ENCODE assay signal across 8 cellular contexts in the genomic region with DNA sequence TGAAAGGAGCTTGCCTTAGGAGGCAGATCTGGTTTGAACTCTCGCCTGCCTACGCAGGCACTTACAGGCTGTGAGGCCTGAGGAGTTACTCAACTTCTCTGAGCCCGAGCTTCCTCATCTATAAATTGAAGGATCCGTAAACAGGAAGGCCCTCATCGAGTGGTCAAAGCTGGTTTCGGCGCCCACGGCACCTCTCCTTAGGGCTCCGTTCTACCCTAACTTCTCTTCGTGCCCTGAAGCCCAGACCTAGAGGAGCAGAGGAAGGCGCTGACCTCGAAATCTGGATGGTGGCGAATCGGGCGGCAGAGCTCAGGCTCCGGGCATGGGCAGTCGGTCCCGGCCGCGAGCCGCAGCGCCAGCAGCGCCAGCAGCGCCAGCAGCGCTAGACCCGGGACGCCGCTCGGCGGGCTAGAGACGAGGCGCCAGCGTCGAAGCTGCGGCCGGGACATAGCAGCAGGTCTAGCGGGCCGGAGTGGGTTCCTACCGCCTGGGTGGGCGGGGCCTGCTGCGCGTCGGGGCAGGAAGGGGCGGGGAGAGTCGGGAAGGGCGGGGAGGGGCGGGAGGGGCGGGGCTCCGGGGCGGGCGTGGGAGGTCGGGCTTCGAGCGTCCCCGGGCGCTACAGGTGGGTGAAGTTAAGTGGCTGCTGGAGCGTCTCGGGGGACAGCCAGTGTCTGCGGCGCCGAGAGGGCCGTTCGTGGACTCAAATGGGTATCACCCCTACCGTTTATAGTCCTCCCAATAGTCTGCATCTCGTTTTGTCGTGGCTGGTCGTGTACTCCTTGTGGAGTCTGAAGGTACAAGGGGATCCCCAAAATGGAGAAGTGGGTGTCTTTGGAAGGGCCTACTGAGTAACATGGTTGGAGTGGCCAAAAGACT. TPM values are rescaled to one million over a fixed set of nuclear protein-coding genes. Genes with fewer than 3 reads are reported as not detected.
DNase-seq lines count a peak whose midpoint lies in the region; TF ChIP-seq lines count a peak whose summit lies in the region.

A gene with protein sequence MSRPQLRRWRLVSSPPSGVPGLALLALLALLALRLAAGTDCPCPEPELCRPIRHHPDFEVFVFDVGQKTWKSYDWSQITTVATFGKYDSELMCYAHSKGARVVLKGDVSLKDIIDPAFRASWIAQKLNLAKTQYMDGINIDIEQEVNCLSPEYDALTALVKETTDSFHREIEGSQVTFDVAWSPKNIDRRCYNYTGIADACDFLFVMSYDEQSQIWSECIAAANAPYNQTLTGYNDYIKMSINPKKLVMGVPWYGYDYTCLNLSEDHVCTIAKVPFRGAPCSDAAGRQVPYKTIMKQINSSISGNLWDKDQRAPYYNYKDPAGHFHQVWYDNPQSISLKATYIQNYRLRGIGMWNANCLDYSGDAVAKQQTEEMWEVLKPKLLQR (minus strand): TSS at position 474 of the 876 bp plus-strand sequence. CDS start 25 bp downstream, at position 449.

- DNase-seq in H7 = peak; percentile 96
- peak; percentile 40 for DNase-seq in SIG-M5 (lab: John Stamatoyannopoulos, UW)
- DNase-seq in activated gamma-delta T cell treated with anti-CD3 and anti-CD28 coated beads, Interleukin-2, amount 50 U/mL, for 16 hours (ENCODE audit: low read depth) = peak; percentile 79
- DNase-seq in foreskin fibroblast = peak; percentile 81 to 94
- peak; percentile 67 for DNase-seq in neural crest cell (ENCODE audit: low read depth, low spot score)

- H3K79me2 ChIP-seq in Loucy (ENCODE audit: insufficient read depth, low read length) = peaks cover 25% of the 10 kb centered on the region

- no peaks in the 10 kb centered on the region for H3K27me3 ChIP-seq in H7 (ENCODE audit: control insufficient read depth, insufficient read depth, low read length)
- H3K27me3 ChIP-seq in Loucy (ENCODE audit: insufficient read depth, low read length, poor library complexity, severe bottlenecking) = no peaks in the 10 kb centered on the region
- no peaks in the 10 kb centered on the region for H3K27me3 ChIP-seq in stomach smooth muscle (ENCODE audit: control insufficient read depth in 1 of 2, insufficient read depth in 2 of 2, low read length in 2 of 2)

- peak within 1 kb of the TSS; percentile 96 for H3K4me3 Mint-ChIP-seq in neural crest cell

- no peaks in the 10 kb centered on the region for H4K20me1 ChIP-seq in Loucy (ENCODE audit: insufficient read depth, low read length, poor library complexity, severe bottlenecking)

- H3K4me1 ChIP-seq in ES-I3 (ENCODE audit: insufficient read depth, low read length) (no peaks in the 10 kb centered on the region), Loucy (ENCODE audit: insufficient read depth, low read length, poor library complexity, severe bottlenecking) (peaks cover 38% of the 10 kb centered on the region), stomach smooth muscle (ENCODE audit: control insufficient read depth, insufficient read depth, low read length) (peaks cover 4% of the 10 kb centered on the region)

- no peaks in the 10 kb centered on the region for H3K9me3 Mint-ChIP-seq in neural crest cell

- H3K36me3 ChIP-seq in ES-I3 (ENCODE audit: insufficient read depth, low read length) (no peaks in the 10 kb centered on the region), H7 (replicated peaks; ENCODE audit: control insufficient read depth, insufficient read depth, low read length) (no peaks in the 10 kb centered on the region), Loucy (ENCODE audit: insufficient read depth, low read length) (no peaks in the 10 kb centered on the region), stomach smooth muscle (ENCODE audit: control insufficient read depth in 2 of 2, insufficient read depth in 2 of 2, low read length in 2 of 2) (peaks cover 0 to 7% of the 10 kb centered on the region in 2 donors)

- TF ChIP-seq CTCF in Loucy (conservative IDR thresholded peaks at IDR 0.05; ENCODE audit: low read length) (no peak), foreskin fibroblast (IDR thresholded peaks at IDR 0.05; ENCODE audit: low read depth, low read length) (no peak), neural crest cell (conservative IDR thresholded peaks at IDR 0.05) (no peak)

- H3K4me3 ChIP-seq in H7 (ENCODE audit: insufficient read depth, low read depth, low read length) = peak within 1 kb of the TSS; percentile 66
- H3K4me3 ChIP-seq in Loucy (ENCODE audit: low read length, poor library complexity, severe bottlenecking) = peak within 1 kb of the TSS; percentile 91
- H3K4me3 ChIP-seq in foreskin fibroblast (ENCODE audit: low read depth in 1 of 2, low read length in 2 of 2) = peak within 1 kb of the TSS; percentile 74 to 82
- H3K4me3 ChIP-seq in stomach smooth muscle (ENCODE audit: low read length in 2 of 2) = peak within 1 kb of the TSS; percentile 79 to 83

- no peaks in the 10 kb centered on the region for H3F3A ChIP-seq in Loucy (ENCODE audit: low read depth)

- peaks cover 19% of the 10 kb centered on the region for H3K4me1 Mint-ChIP-seq in neural crest cell

- H3K4me2 ChIP-seq in Loucy (ENCODE audit: low read depth, low read length, poor library complexity, severe bottlenecking) = peak within 1 kb of the TSS; percentile 94

- H2AFZ ChIP-seq in Loucy (ENCODE audit: low read length) = peak within 1 kb of the TSS; percentile 88

- peak within 1 kb of the TSS; percentile 97 for H3K27ac Mint-ChIP-seq in neural crest cell (ENCODE audit: unreplicated experiment)

- no peaks in the 10 kb centered on the region for H3K36me3 Mint-ChIP-seq in neural crest cell (ENCODE audit: low read depth)

- H3K9me3 ChIP-seq in ES-I3 (ENCODE audit: control insufficient read depth, insufficient read depth, low read length) (no peaks in the 10 kb centered on the region), Loucy (ENCODE audit: insufficient read depth, low read depth, low read length) (no peaks in the 10 kb centered on the region), stomach smooth muscle (ENCODE audit: control insufficient read depth in 2 of 2, low read length in 2 of 2) (no peaks in the 10 kb centered on the region)

- peak within 1 kb of the TSS; percentile 86 for H3K9ac ChIP-seq in ES-I3 (ENCODE audit: low read depth, low read length)
- peak within 1 kb of the TSS; percentile 91 for H3K9ac ChIP-seq in Loucy (ENCODE audit: low read depth, low read length, poor library complexity, severe bottlenecking)
- peak within 1 kb of the TSS; percentile 87 to 96 for H3K9ac ChIP-seq in stomach smooth muscle (ENCODE audit: low read length in 2 of 2)

- no peaks in the 10 kb centered on the region for H3K9me2 ChIP-seq in Loucy (replicated peaks; ENCODE audit: low read depth, low read length)

- no peaks in the 10 kb centered on the region for H3K27me3 Mint-ChIP-seq in neural crest cell (ENCODE audit: low read depth)

- H3K27ac ChIP-seq in stomach smooth muscle (ENCODE audit: low read length) = peak within 1 kb of the TSS; percentile 97

RNA-seq across cellular contexts. Expression of the gene that starts here (rescaled TPM):
- total RNA-seq in H7 (2014; rRNA removed; shearing (Covaris generic)) = 12.2 and 15.7 TPM in 2 replicates
- total RNA-seq in neural crest cell = 3.6 and 3.8 TPM in 2 replicates

Comparison
In these comparisons a context has a peak if more than half of its experiments do, and no peak if none do; other contexts are left out.
1. Peak in every context shown above with its lines: DNase-seq, H3K4me3 ChIP-seq and H3K27ac ChIP-seq.
2. DNase-seq: peak in every context shown above with its lines; median percentile 96 in H7; 88 in foreskin fibroblast; 79 in activated gamma-delta T cell treated with anti-CD3 and anti-CD28 coated beads, Interleukin-2, amount 50 U/mL, for 16 hours; 67 in neural crest cell; 40 in SIG-M5.